9 cellular contexts compared by ENCODE assay signal in the genomic region with DNA sequence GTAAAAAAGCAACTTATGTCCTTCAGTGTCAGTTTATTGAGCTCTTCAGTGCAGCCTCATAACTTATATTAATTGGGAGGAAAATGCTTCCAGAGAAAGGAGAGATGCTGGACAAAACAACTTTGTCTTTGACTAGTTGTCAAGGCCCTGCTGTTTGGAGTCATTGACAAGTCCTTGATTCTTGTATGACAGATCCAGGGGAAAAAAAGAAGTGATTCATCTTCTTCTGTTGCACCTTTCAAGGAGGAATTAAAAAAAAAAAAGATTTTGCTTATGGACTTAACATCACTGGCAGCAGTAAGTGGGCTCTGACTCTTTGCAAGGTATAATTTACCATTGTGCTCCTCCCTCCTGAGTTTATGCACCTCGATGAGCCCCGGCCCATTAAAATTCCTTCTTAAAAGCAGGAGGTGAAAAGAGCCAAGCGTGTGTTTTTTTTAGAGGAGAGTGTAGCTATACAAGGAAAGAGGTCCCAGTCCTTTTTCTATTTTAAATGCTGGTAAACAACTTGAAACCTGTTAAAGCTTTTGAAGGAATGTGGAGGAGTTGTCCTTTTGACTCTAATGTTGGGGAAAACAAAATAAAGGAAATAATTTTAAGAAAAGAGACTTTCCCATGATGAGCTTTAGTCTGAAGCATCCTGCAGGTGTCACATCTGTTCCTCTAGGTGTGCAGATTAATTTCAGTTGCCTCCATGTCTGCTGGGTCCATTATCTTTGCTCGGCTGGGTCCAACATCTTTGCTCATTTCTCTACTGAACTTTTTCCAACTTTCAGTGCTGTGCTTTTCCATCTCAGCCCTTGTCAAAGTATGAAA.
DNase-seq lines count a peak whose midpoint lies in the region; ATAC-seq and TF ChIP-seq lines count a peak whose summit lies in the region.
"Had no signal": no experiment of that assay in that cellular context is flagged by ENCODE, and none has a peak within 500 bp of the region (broad histone marks: within the 10 kb centered on the region; RNA-seq: fewer than 3 reads in every experiment).

No MANE protein-coding gene starts in this region.

- ATAC-seq in natural killer cell (no peak), GM21619 (IDR thresholded peaks at IDR 0.05; ENCODE audit: unreplicated experiment) (no peak), HG03108 (IDR thresholded peaks at IDR 0.05; ENCODE audit: unreplicated experiment) (no peak), HG03469 (IDR thresholded peaks at IDR 0.05; ENCODE audit: unreplicated experiment) (no peak)
- no peak for ATAC-seq in natural killer cell treated with Interleukin-12 subunit alpha and Interleukin-12 subunit beta and Interleukin-15 and Interleukin-18, amount 100 ng/mL, for 72 hours
- ATAC-seq in activated naive CD8-positive, alpha-beta T cell treated with anti-CD3 and anti-CD28 coated beads, Interleukin-2, amount 50 U/mL, for 24 hours = no peak

- no peaks in the 10 kb centered on the region for H3K9me3 Mint-ChIP-seq in natural killer cell
- no peaks in the 10 kb centered on the region for H3K9me3 Mint-ChIP-seq in natural killer cell treated with Interleukin-12 subunit alpha and Interleukin-12 subunit beta and Interleukin-15 and Interleukin-18, amount 100 ng/mL, for 72 hours
- H3K9me3 Mint-ChIP-seq in activated naive CD8-positive, alpha-beta T cell treated with anti-CD3 and anti-CD28 coated beads, Interleukin-2, amount 50 U/mL, for 24 hours = no peaks in the 10 kb centered on the region

- TF ChIP-seq CTCF in natural killer cell (IDR thresholded peaks at IDR 0.05) = no peak

- H3K27me3 Mint-ChIP-seq in natural killer cell (ENCODE audit: low read depth in 2 of 2) = no peaks in the 10 kb centered on the region
- H3K27me3 Mint-ChIP-seq in natural killer cell treated with Interleukin-12 subunit alpha and Interleukin-12 subunit beta and Interleukin-15 and Interleukin-18, amount 100 ng/mL, for 72 hours = no peaks in the 10 kb centered on the region
- no peaks in the 10 kb centered on the region for H3K27me3 Mint-ChIP-seq in activated naive CD8-positive, alpha-beta T cell treated with anti-CD3 and anti-CD28 coated beads, Interleukin-2, amount 50 U/mL, for 24 hours

- H3K27ac ChIP-seq in mesodermal cell (ENCODE audit: low read depth, low read length, severe bottlenecking) = peak overlapping the region; percentile 54

- DNase-seq in natural killer cell = no peak
- no peak for DNase-seq in natural killer cell treated with Interleukin-12 subunit alpha and Interleukin-12 subunit beta and Interleukin-15 and Interleukin-18, amount 100 ng/mL, for 72 hours (ENCODE audit: low spot score)
- DNase-seq in activated naive CD8-positive, alpha-beta T cell treated with anti-CD3 and anti-CD28 coated beads, Interleukin-2, amount 50 U/mL, for 24 hours = no peak
- DNase-seq in stimulated activated CD4-positive, alpha-beta T cell treated with anti-CD3 and anti-CD28 coated beads, Interleukin-12 subunit alpha, Interleukin-12 subunit beta, amount 100 ng/mL, for 4 hours = no peak
- DNase-seq: retina had no signal

- H3K4me1 ChIP-seq in mesodermal cell (ENCODE audit: control insufficient read depth, insufficient read depth, low read length, poor library complexity, severe bottlenecking) = peaks cover 69% of the 10 kb centered on the region

- H3K36me3 ChIP-seq in mesodermal cell (ENCODE audit: control insufficient read depth, insufficient read depth, low read length) = no peaks in the 10 kb centered on the region

- H3K9me3 ChIP-seq in mesodermal cell (ENCODE audit: control insufficient read depth, low read length) = no peaks in the 10 kb centered on the region

- 60 to 81% methylated on average over 1 to 3 of the region's 4 CpGs for WGBS in mesodermal cell (ENCODE audit: insufficient coverage in 2 of 2), 2 experiments

- H3K27ac Mint-ChIP-seq in natural killer cell = peak overlapping the region; percentile 37 to 43
- H3K27ac Mint-ChIP-seq in natural killer cell treated with Interleukin-12 subunit alpha and Interleukin-12 subunit beta and Interleukin-15 and Interleukin-18, amount 100 ng/mL, for 72 hours = peak overlapping the region in 1 of 2 donors; percentile 52
- peak overlapping the region; percentile 55 for H3K27ac Mint-ChIP-seq in activated naive CD8-positive, alpha-beta T cell treated with anti-CD3 and anti-CD28 coated beads, Interleukin-2, amount 50 U/mL, for 24 hours

- peaks cover 13 to 31% of the 10 kb centered on the region in 2 donors for H3K4me1 Mint-ChIP-seq in natural killer cell
- peaks cover 23 to 35% of the 10 kb centered on the region in 2 donors for H3K4me1 Mint-ChIP-seq in natural killer cell treated with Interleukin-12 subunit alpha and Interleukin-12 subunit beta and Interleukin-15 and Interleukin-18, amount 100 ng/mL, for 72 hours (ENCODE audit: low read depth in 2 of 2)
- peaks cover 71% of the 10 kb centered on the region for H3K4me1 Mint-ChIP-seq in activated naive CD8-positive, alpha-beta T cell treated with anti-CD3 and anti-CD28 coated beads, Interleukin-2, amount 50 U/mL, for 24 hours

- H3K36me3 Mint-ChIP-seq in natural killer cell = no peaks in the 10 kb centered on the region
- H3K36me3 Mint-ChIP-seq in natural killer cell treated with Interleukin-12 subunit alpha and Interleukin-12 subunit beta and Interleukin-15 and Interleukin-18, amount 100 ng/mL, for 72 hours = no peaks in the 10 kb centered on the region
- no peaks in the 10 kb centered on the region for H3K36me3 Mint-ChIP-seq in activated naive CD8-positive, alpha-beta T cell treated with anti-CD3 and anti-CD28 coated beads, Interleukin-2, amount 50 U/mL, for 24 hours (ENCODE audit: low read depth)

- H3K4me3 ChIP-seq in mesodermal cell (ENCODE audit: extremely low read depth, insufficient read depth, low read length, poor library complexity, severe bottlenecking) = no peak overlapping the region

- intact Hi-C loops in natural killer cell (cut with micrococcal nuclease) = loop anchor here (10.0 kb wide), 2 partner anchors 154 to 306 kb away; no protein-coding TSS in a partner anchor

- H3K4me3 Mint-ChIP-seq in natural killer cell = no peak overlapping the region
- H3K4me3 Mint-ChIP-seq in natural killer cell treated with Interleukin-12 subunit alpha and Interleukin-12 subunit beta and Interleukin-15 and Interleukin-18, amount 100 ng/mL, for 72 hours = no peak overlapping the region
- H3K4me3 Mint-ChIP-seq in activated naive CD8-positive, alpha-beta T cell treated with anti-CD3 and anti-CD28 coated beads, Interleukin-2, amount 50 U/mL, for 24 hours = no peak overlapping the region
